In genomic region chr2:88627055-88627855, GRCh38 we compare ENCODE assay signal across 1 cellular context.
TF ChIP-seq lines count a peak whose summit lies in the region.

Gene EIF2AK3, minus strand, starts transcription at chr2:88627464. Its CDS starts 190 bp downstream, at chr2:88627274.

TF ChIP-seq in K562, 482 proteins besides CTCF, POLR2A, EP300 and RAD21 (continued from another document and continues in another):
- no peak for TF ChIP-seq TCF15 (CRISPR knock-in tag; IDR thresholded peaks at IDR 0.05)
- no peak for TF ChIP-seq HMG20B (CRISPR knock-in tag; IDR thresholded peaks at IDR 0.05)
- TF ChIP-seq ZFX (CRISPR knock-in tag; IDR thresholded peaks at IDR 0.05): peak; percentile 75
- peak; percentile 98 for TF ChIP-seq CEBPZ (IDR thresholded peaks at IDR 0.05; ENCODE audit: borderline replicate concordance, low read depth, low read length)
- no peak for TF ChIP-seq IRF9 (tag; IDR thresholded peaks at IDR 0.05)
- 0 out of 2 replicates have a peak, but pooled peaks have one; percentile 7 for TF ChIP-seq TEAD4 (IDR thresholded peaks at IDR 0.05; ENCODE audit: low read length)
- TF ChIP-seq TEAD4 (CRISPR knock-in tag; IDR thresholded peaks at IDR 0.05; ENCODE audit: borderline replicate concordance): no peak
- no peak for TF ChIP-seq KDM1A (IDR thresholded peaks at IDR 0.05)
- no peak for TF ChIP-seq SRSF9 (IDR thresholded peaks at IDR 0.05; ENCODE audit: borderline replicate concordance, low read depth, low read length)
- no peak for TF ChIP-seq DMBX1 (CRISPR knock-in tag; IDR thresholded peaks at IDR 0.05; ENCODE audit: borderline replicate concordance)
- TF ChIP-seq ZNF778 (CRISPR knock-in tag; IDR thresholded peaks at IDR 0.05): no peak
- TF ChIP-seq ZNF277 (CRISPR knock-in tag; IDR thresholded peaks at IDR 0.05; ENCODE audit: borderline replicate concordance): no peak
- no peak for TF ChIP-seq ESRRA (IDR thresholded peaks at IDR 0.05; ENCODE audit: borderline replicate concordance, low read depth)
- no peak for TF ChIP-seq JUN (IDR thresholded peaks at IDR 0.05; ENCODE audit: borderline replicate concordance, low read depth, low read length)
- TF ChIP-seq JUN (CRISPR knock-in tag; IDR thresholded peaks at IDR 0.05; ENCODE audit: borderline replicate concordance): no peak
- TF ChIP-seq KHSRP (IDR thresholded peaks at IDR 0.05): no peak
- no peak for TF ChIP-seq HDGF (IDR thresholded peaks at IDR 0.05)
- no peak for TF ChIP-seq JUNB (CRISPR knock-in tag; conservative IDR thresholded peaks at IDR 0.05)
- no peak for TF ChIP-seq SMAD2 (IDR thresholded peaks at IDR 0.05; ENCODE audit: low read depth, low read length)
- no peak for TF ChIP-seq ZEB2 (IDR thresholded peaks at IDR 0.05)
- peak; percentile 70 for TF ChIP-seq NFIC (IDR thresholded peaks at IDR 0.05)
- TF ChIP-seq MECOM (CRISPR knock-in tag; IDR thresholded peaks at IDR 0.05): no peak
- TF ChIP-seq SIRT6 (IDR thresholded peaks at IDR 0.05; ENCODE audit: low read depth, low read length): no peak
- TF ChIP-seq ZNF217 (CRISPR knock-in tag; IDR thresholded peaks at IDR 0.05): no peak
- peak; percentile 87 for TF ChIP-seq NFYB (IDR thresholded peaks at IDR 0.05; ENCODE audit: extremely low read depth, insufficient read length)
- TF ChIP-seq HDAC2 (IDR thresholded peaks at IDR 0.05): no peak
- TF ChIP-seq POLR2AphosphoS5 (IDR thresholded peaks at IDR 0.05; ENCODE audit: control insufficient read depth, insufficient read depth, low read depth, low read length): peak; percentile 43; the same call in 1 of the 2 replicates
- no peak; the same call in 1 of the 2 replicates for TF ChIP-seq ZBED1 (IDR thresholded peaks at IDR 0.05)
- TF ChIP-seq PHF20 (IDR thresholded peaks at IDR 0.05; ENCODE audit: partially characterized antibody): peak; percentile 28
- no peak for TF ChIP-seq ZFP1 (CRISPR knock-in tag; IDR thresholded peaks at IDR 0.05)
- 0 out of 4 replicates have a peak, but pooled peaks of 1 of the 2 experiments have one; percentile 7 for TF ChIP-seq TBL1XR1 (IDR thresholded peaks at IDR 0.05; ENCODE audit: low read length in 2 of 2)
- peak; percentile 100 for TF ChIP-seq ASH1L (IDR thresholded peaks at IDR 0.05; ENCODE audit: borderline replicate concordance, low read depth, partially characterized antibody)
- no peak for TF ChIP-seq BDP1 (IDR thresholded peaks at IDR 0.05; ENCODE audit: insufficient read depth, insufficient read length)
- TF ChIP-seq MTA3 (IDR thresholded peaks at IDR 0.05; ENCODE audit: borderline replicate concordance): no peak; the same call in 1 of the 2 replicates
- TF ChIP-seq BCOR (IDR thresholded peaks at IDR 0.05): no peak
- no peak for TF ChIP-seq NFXL1 (CRISPR knock-in tag; IDR thresholded peaks at IDR 0.05)
- no peak for TF ChIP-seq KDM2B (CRISPR knock-in tag; IDR thresholded peaks at IDR 0.05)
- no peak for TF ChIP-seq ILK (tag; IDR thresholded peaks at IDR 0.05; ENCODE audit: borderline replicate concordance, low read depth)
- no peak for TF ChIP-seq TCF7 (IDR thresholded peaks at IDR 0.05; ENCODE audit: borderline replicate concordance)
- TF ChIP-seq SRSF3 (IDR thresholded peaks at IDR 0.05; ENCODE audit: insufficient read depth, low read length): no peak
- no peak for TF ChIP-seq ZNF785 (CRISPR knock-in tag; IDR thresholded peaks at IDR 0.05)
- no peak for TF ChIP-seq POU5F1 (IDR thresholded peaks at IDR 0.05; ENCODE audit: borderline replicate concordance, low read depth, low read length, partially characterized antibody)
- TF ChIP-seq, protein P1, sequence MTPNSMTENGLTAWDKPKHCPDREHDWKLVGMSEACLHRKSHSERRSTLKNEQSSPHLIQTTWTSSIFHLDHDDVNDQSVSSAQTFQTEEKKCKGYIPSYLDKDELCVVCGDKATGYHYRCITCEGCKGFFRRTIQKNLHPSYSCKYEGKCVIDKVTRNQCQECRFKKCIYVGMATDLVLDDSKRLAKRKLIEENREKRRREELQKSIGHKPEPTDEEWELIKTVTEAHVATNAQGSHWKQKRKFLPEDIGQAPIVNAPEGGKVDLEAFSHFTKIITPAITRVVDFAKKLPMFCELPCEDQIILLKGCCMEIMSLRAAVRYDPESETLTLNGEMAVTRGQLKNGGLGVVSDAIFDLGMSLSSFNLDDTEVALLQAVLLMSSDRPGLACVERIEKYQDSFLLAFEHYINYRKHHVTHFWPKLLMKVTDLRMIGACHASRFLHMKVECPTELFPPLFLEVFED (CRISPR knock-in tag; conservative IDR thresholded peaks at IDR 0.05): no peak
- TF ChIP-seq HNRNPL (IDR thresholded peaks at IDR 0.05; ENCODE audit: low read depth, low read length): no peak
- 0 out of 2 replicates have a peak, but pooled peaks have one; percentile 62 for TF ChIP-seq E2F3 (CRISPR knock-in tag; IDR thresholded peaks at IDR 0.05)
- TF ChIP-seq, protein P2, sequence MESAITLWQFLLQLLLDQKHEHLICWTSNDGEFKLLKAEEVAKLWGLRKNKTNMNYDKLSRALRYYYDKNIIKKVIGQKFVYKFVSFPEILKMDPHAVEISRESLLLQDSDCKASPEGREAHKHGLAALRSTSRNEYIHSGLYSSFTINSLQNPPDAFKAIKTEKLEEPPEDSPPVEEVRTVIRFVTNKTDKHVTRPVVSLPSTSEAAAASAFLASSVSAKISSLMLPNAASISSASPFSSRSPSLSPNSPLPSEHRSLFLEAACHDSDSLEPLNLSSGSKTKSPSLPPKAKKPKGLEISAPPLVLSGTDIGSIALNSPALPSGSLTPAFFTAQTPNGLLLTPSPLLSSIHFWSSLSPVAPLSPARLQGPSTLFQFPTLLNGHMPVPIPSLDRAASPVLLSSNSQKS (CRISPR knock-in tag; IDR thresholded peaks at IDR 0.05): no peak
- peak; percentile 47 for TF ChIP-seq C11orf30 (IDR thresholded peaks at IDR 0.05; ENCODE audit: low read depth)
- peak; percentile 100 for TF ChIP-seq FOS (IDR thresholded peaks at IDR 0.05; ENCODE audit: extremely low read depth, insufficient read length)
- TF ChIP-seq THAP7 (CRISPR knock-in tag; IDR thresholded peaks at IDR 0.05): no peak
- peak; percentile 58 for TF ChIP-seq HMGN3 (IDR thresholded peaks at IDR 0.05; ENCODE audit: borderline replicate concordance, extremely low read depth, insufficient read length, low read depth, low read length)
- TF ChIP-seq DDX20 (tag; IDR thresholded peaks at IDR 0.05; ENCODE audit: low read depth): no peak
- TF ChIP-seq REST (CRISPR knock-in tag; IDR thresholded peaks at IDR 0.05; ENCODE audit: low read depth): peak; percentile 61; the same call in 1 of the 2 replicates
- no peak for TF ChIP-seq ATF1 (CRISPR knock-in tag; IDR thresholded peaks at IDR 0.05)
- peak; percentile 98 for TF ChIP-seq ATF1 (tag; IDR thresholded peaks at IDR 0.05)
- 0 out of 2 replicates have a peak, but pooled peaks have one; percentile 29 for TF ChIP-seq ZNF583 (CRISPR knock-in tag; IDR thresholded peaks at IDR 0.05)
